Comparison of ENCODE assay signal across 21 cellular contexts in genomic region chr13:24085662-24086061, GRCh38.
DNase-seq lines count a peak whose midpoint lies in the region; ATAC-seq lines count a peak whose summit lies in the region.
"Had no signal": no experiment of that assay in that cellular context is flagged by ENCODE, and none has a peak within 500 bp of the region (broad histone marks: within the 10 kb centered on the region; RNA-seq: fewer than 3 reads in every experiment).

No MANE protein-coding gene starts in this region.

- peak overlapping the region; percentile 97 for H2BK12ac ChIP-seq in neuronal stem cell (ENCODE audit: low read length)

- H3K14ac ChIP-seq in neuronal stem cell (ENCODE audit: low read length) = peak overlapping the region; percentile 22

- peak overlapping the region; percentile 19 for H4K8ac ChIP-seq in neuronal stem cell (ENCODE audit: low read depth, low read length)

- H2AFZ ChIP-seq in neuronal stem cell (ENCODE audit: low read length) = no peak overlapping the region

- no peaks in the 10 kb centered on the region for H3K36me3 Mint-ChIP-seq in naive thymus-derived CD8-positive, alpha-beta T cell
- H3K36me3 Mint-ChIP-seq: activated naive CD4-positive, alpha-beta T cell treated with anti-CD3 and anti-CD28 coated beads, Interleukin-2, amount 10 ng/mL, durations not matched to agents 7 days and 5 days; CD8-positive, alpha-beta T cell had no signal

- peak overlapping the region; percentile 84 for H2BK120ac ChIP-seq in neuronal stem cell (ENCODE audit: low read depth, low read length)

- H2BK15ac ChIP-seq in neuronal stem cell (ENCODE audit: low read length) = peak overlapping the region; percentile 88

- H3K9me3 ChIP-seq in neuronal stem cell (replicated peaks in 1 of 2; ENCODE audit: control insufficient read depth in 2 of 2, insufficient read depth in 1 of 2, low read depth in 1 of 2, low read length in 2 of 2) = no peaks in the 10 kb centered on the region
- H3K9me3 ChIP-seq: prostate gland, SK-N-SH had no signal

- H3K27me3 Mint-ChIP-seq in naive thymus-derived CD8-positive, alpha-beta T cell = peaks cover 0 to 9% (median 2%) of the 10 kb centered on the region in 5 donors

- H3K4me1 Mint-ChIP-seq in naive thymus-derived CD8-positive, alpha-beta T cell = peaks cover 0 to 8% (median 1%) of the 10 kb centered on the region in 4 donors
- H3K4me1 Mint-ChIP-seq: activated naive CD4-positive, alpha-beta T cell treated with anti-CD3 and anti-CD28 coated beads, Interleukin-2, amount 10 ng/mL, durations not matched to agents 7 days and 5 days had no signal

- no CpG with 5 or more reads among the region's 4 CpGs for WGBS in neuronal stem cell (ENCODE audit: extremely low coverage in 2 of 2, insufficient read length in 2 of 2, insufficient replicate concordance in 1 of 2), 2 donors

- peak; percentile 29 for DNase-seq in DMS79 treated with DMSO at 0.1 percent for 48 hours (lab: John Stamatoyannopoulos, UW)
- DNase-seq in NCI-H146 treated with DMSO at 0.1 percent for 48 hours (lab: John Stamatoyannopoulos, UW; ENCODE audit: unreplicated experiment) = peak; percentile 9
- DNase-seq in neuronal stem cell (ENCODE audit: low spot score) = no peak
- DNase-seq in naive thymus-derived CD8-positive, alpha-beta T cell = no peak
- DNase-seq in head of caudate nucleus = no peak
- DNase-seq: activated CD8-positive, alpha-beta memory T cell treated with anti-CD3 and anti-CD28 coated beads for 24 hours; activated naive CD4-positive, alpha-beta T cell treated with anti-CD3 and anti-CD28 coated beads, Interleukin-2, amount 10 ng/mL, durations not matched to agents 7 days and 5 days; activated T-cell treated with anti-CD3 and anti-CD28 coated beads, Interleukin-2, amount 50 U/mL, for 48 hours; aorta; CD8-positive, alpha-beta T cell; left cardiac atrium; NCI-H1105; nephron progenitor cell; SK-N-SH; stimulated activated CD4-positive, alpha-beta T cell treated with anti-CD3 and anti-CD28 coated beads, Interleukin-4, amount 100 ng/mL, for 1 hour; trophoblast cell had no signal

- no peak overlapping the region for H4K91ac ChIP-seq in neuronal stem cell (ENCODE audit: low read depth, low read length, poor library complexity)

- POLR2A ChIA-PET in naive thymus-derived CD8-positive, alpha-beta T cell (lab: Charles Lee) = no interaction called here

- H3K4me2 ChIP-seq in neuronal stem cell (ENCODE audit: insufficient read depth, low read length, poor library complexity, severe bottlenecking) = no peak overlapping the region
- H3K4me2 ChIP-seq: SK-N-SH had no signal

- H3K4ac ChIP-seq in neuronal stem cell (ENCODE audit: low read length) = peak overlapping the region; percentile 4

- no peak overlapping the region for H3K27ac Mint-ChIP-seq in naive thymus-derived CD8-positive, alpha-beta T cell
- H3K27ac Mint-ChIP-seq: activated naive CD4-positive, alpha-beta T cell treated with anti-CD3 and anti-CD28 coated beads, Interleukin-2, amount 10 ng/mL, durations not matched to agents 7 days and 5 days; CD8-positive, alpha-beta T cell; nephron progenitor cell; stimulated activated naive CD8-positive, alpha-beta T cell treated with anti-CD3 and anti-CD28 coated beads, Interleukin-15, Interleukin-2, amounts not matched to agents 100 ng/mL and 50 ng/mL, for 24 hours had no signal

- H3K4me1 ChIP-seq in neuronal stem cell (ENCODE audit: control insufficient read depth in 2 of 2, insufficient read depth in 1 of 2, low read depth in 1 of 2, low read length in 2 of 2) = peaks cover 43 to 49% of the 10 kb centered on the region in 2 donors
- H3K4me1 ChIP-seq: prostate gland had no signal

- H2BK5ac ChIP-seq in neuronal stem cell (ENCODE audit: low read length) = peak overlapping the region; percentile 62

- no peak overlapping the region for H3K9ac ChIP-seq in neuronal stem cell (ENCODE audit: low read depth, low read length, poor library complexity)
- H3K9ac ChIP-seq: SK-N-SH had no signal

- H3K18ac ChIP-seq in neuronal stem cell (ENCODE audit: low read length) = peak overlapping the region; percentile 44

- ATAC-seq in HG02798 (IDR thresholded peaks at IDR 0.05; ENCODE audit: poor library complexity, unreplicated experiment) = no peak
- ATAC-seq in naive thymus-derived CD8-positive, alpha-beta T cell = no peak
- ATAC-seq: CD8-positive, alpha-beta T cell; left cardiac atrium had no signal

- no peaks in the 10 kb centered on the region for H3K79me1 ChIP-seq in neuronal stem cell (ENCODE audit: low read depth, low read length)

- no peaks in the 10 kb centered on the region for H3K27me3 ChIP-seq in neuronal stem cell (ENCODE audit: control insufficient read depth in 3 of 3, insufficient read depth in 3 of 3, low read depth in 1 of 3, low read length in 3 of 3)

- no peak overlapping the region for H3K4me3 Mint-ChIP-seq in naive thymus-derived CD8-positive, alpha-beta T cell
- H3K4me3 Mint-ChIP-seq: activated naive CD4-positive, alpha-beta T cell treated with anti-CD3 and anti-CD28 coated beads, Interleukin-2, amount 10 ng/mL, durations not matched to agents 7 days and 5 days; CD8-positive, alpha-beta T cell; nephron progenitor cell; stimulated activated naive CD8-positive, alpha-beta T cell treated with anti-CD3 and anti-CD28 coated beads, Interleukin-15, Interleukin-2, amounts not matched to agents 100 ng/mL and 50 ng/mL, for 24 hours had no signal

- intact Hi-C loops in head of caudate nucleus (cut with DNase I) = no loop called here

- no peak overlapping the region for H3K23ac ChIP-seq in neuronal stem cell (ENCODE audit: low read depth, low read length, poor library complexity)

- peak overlapping the region; percentile 97 for H2AK5ac ChIP-seq in neuronal stem cell (ENCODE audit: low read depth, low read length)

- no peak overlapping the region for H3K4me3 ChIP-seq in neuronal stem cell (ENCODE audit: low read length in 2 of 2)
- H3K4me3 ChIP-seq: prostate gland, skin epidermis had no signal

- H3K36me3 ChIP-seq in neuronal stem cell (replicated peaks in 1 of 2; ENCODE audit: control insufficient read depth in 2 of 2, insufficient read depth in 2 of 2, low read length in 2 of 2) = no peaks in the 10 kb centered on the region
- H3K36me3 ChIP-seq: prostate gland had no signal

- H3K27ac ChIP-seq in cingulate gyrus (ENCODE audit: low read depth, low read length) (peak overlapping the region; percentile 3), neuronal stem cell (replicated peaks; ENCODE audit: low read length) (no peak overlapping the region)
- H3K27ac ChIP-seq: prostate gland, skin epidermis had no signal

- no peaks in the 10 kb centered on the region for H3K9me3 Mint-ChIP-seq in naive thymus-derived CD8-positive, alpha-beta T cell
- H3K9me3 Mint-ChIP-seq: activated naive CD4-positive, alpha-beta T cell treated with anti-CD3 and anti-CD28 coated beads, Interleukin-2, amount 10 ng/mL, durations not matched to agents 7 days and 5 days; CD8-positive, alpha-beta T cell; nephron progenitor cell; stimulated activated naive CD8-positive, alpha-beta T cell treated with anti-CD3 and anti-CD28 coated beads, Interleukin-15, Interleukin-2, amounts not matched to agents 100 ng/mL and 50 ng/mL, for 24 hours had no signal

Comparison
In these comparisons a context has a peak if more than half of its experiments do, and no peak if none do; other contexts are left out.
1. DNase-seq: peak in DMS79 treated with DMSO at 0.1 percent for 48 hours (single experiment) and NCI-H146 treated with DMSO at 0.1 percent for 48 hours (single experiment); none in neuronal stem cell (single experiment), naive thymus-derived CD8-positive, alpha-beta T cell (0 of 10) and head of caudate nucleus (0 of 42).